ENCODE assay signal across 8 cellular contexts in the genomic region with DNA sequence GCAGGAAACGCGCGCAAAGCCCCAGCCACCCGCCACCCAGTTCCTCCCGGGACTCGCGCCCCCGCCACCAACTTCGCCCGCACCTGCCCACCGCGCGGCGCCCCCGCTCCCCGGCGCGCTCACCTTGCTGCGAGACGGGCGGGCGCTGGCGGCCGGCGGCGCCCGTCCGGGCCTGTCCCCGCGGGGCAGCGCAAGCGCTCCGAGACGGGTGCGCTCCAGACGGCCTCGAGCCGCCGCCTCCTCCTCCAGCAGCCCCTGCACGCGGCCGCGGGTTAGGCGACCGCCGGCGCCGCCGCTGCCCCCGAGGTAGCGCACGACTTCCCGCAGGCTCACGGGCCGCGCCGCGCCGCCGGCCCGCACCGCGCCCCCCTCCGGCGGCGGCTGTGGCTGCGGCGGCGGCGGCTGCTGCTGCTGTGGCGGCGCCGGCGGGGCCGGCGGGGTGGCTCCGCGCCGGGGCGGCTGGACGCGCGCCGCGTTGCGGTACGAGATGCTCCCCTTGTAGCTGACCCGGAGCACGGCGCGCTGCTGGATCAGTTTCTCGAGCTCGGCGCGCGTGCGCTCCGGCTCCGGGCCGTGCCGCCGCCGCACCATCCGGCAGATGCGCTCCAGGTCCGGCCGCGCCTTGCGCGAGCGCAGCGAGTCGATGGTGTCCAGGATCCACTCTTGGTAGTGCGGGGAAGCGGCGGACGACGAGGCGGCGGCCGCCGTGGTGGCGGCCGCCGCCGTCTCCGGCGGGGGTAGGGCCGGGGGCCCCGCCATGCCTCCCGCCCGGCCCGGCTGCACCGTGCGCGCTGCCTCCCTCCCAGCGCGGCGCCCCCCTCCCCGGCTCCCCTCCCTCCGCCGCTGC. TPM values are rescaled to one million over a fixed set of nuclear protein-coding genes. Genes with fewer than 3 reads are reported as not detected.
DNase-seq lines count a peak whose midpoint lies in the region; ATAC-seq, FAIRE-seq and TF ChIP-seq lines count a peak whose summit lies in the region.

No MANE protein-coding gene starts in this region.

- H2BK12ac ChIP-seq in H9 (ENCODE audit: insufficient read length, low read depth, low read length), result no peak overlapping the region

- no peaks in the 10 kb centered on the region for H3K79me1 ChIP-seq in H9 (ENCODE audit: insufficient read depth, low read depth, low read length, poor library complexity, severe bottlenecking)

- H3K9me3 Mint-ChIP-seq in H9, result peaks cover 13 to 15% of the 10 kb centered on the region in 2 experiments

- H4K8ac ChIP-seq in H9 (replicated peaks; ENCODE audit: insufficient read length, low read depth, low read length), result no peak overlapping the region

- H3K4me2 ChIP-seq in H9 (ENCODE audit: insufficient read depth, insufficient read length, low read length), result peak overlapping the region; percentile 56

- H3K4me1 Mint-ChIP-seq in H9, result peaks cover 12% of the 10 kb centered on the region in 2 experiments

- H3K23me2 ChIP-seq in H9 (ENCODE audit: insufficient read length, low read depth, low read length, poor library complexity, severe bottlenecking), result peaks cover 8% of the 10 kb centered on the region

- H3K56ac ChIP-seq in H9 (ENCODE audit: insufficient read length, low read depth, low read length), result no peak overlapping the region

- H3K27ac ChIP-seq in H9 (ENCODE audit: insufficient read length, low read depth, low read length), result no peak overlapping the region
- H3K27ac ChIP-seq in Panc1 (ENCODE audit: low read length), result no peak overlapping the region
- H3K27ac ChIP-seq in pancreas, result peak overlapping the region in 3 of 4 donors; percentile 33 to 94 (median 91)

- H3K27me3 Mint-ChIP-seq in H9 (ENCODE audit: low read depth), result peaks cover 21% of the 10 kb centered on the region

- no peak overlapping the region for H3K4ac ChIP-seq in H9 (ENCODE audit: low read depth, low read length)

- no TSS peak for BruUV-seq in Panc1 (replicated peaks; lab: Mats Ljungman, UMichigan)

- H3K9ac ChIP-seq in H9 (ENCODE audit: extremely low read depth, insufficient read length, low read length), result no peak overlapping the region

- H2AK5ac ChIP-seq in H9 (ENCODE audit: insufficient read length, low read length), result no peak overlapping the region

- H3K9me3 ChIP-seq in H9 (ENCODE audit: control insufficient read depth, low read depth, low read length), result peaks cover 6% of the 10 kb centered on the region
- H3K9me3 ChIP-seq in Panc1 (ENCODE audit: control insufficient read depth, insufficient read depth, low read depth, low read length), result peaks cover 3% of the 10 kb centered on the region; the same call in 1 of the 2 replicates
- no peaks in the 10 kb centered on the region for H3K9me3 ChIP-seq in pancreas

- POLR2A ChIA-PET in Panc1 (lab: Charles Lee), result interaction anchor here (0.6 kb wide), 1 partner anchor 252 kb away, joined by 4 read pairs; no protein-coding TSS in a partner anchor

- H4K91ac ChIP-seq in H9 (ENCODE audit: insufficient read length, low read depth, low read length), result no peak overlapping the region

- no peaks in the 10 kb centered on the region; the same call in 1 of the 2 replicates for H3K36me3 ChIP-seq in Panc1 (ENCODE audit: control insufficient read depth, insufficient read depth, low read length)
- H3K36me3 ChIP-seq in pancreas, result no peaks in the 10 kb centered on the region

- no peak overlapping the region for H3K18ac ChIP-seq in H9 (ENCODE audit: insufficient read length, low read depth, low read length)

- no peak overlapping the region for H2BK120ac ChIP-seq in H9 (ENCODE audit: low read depth, low read length, poor library complexity, severe bottlenecking)

- no peaks in the 10 kb centered on the region for H3K27me3 ChIP-seq in H9 (ENCODE audit: insufficient read depth, low read length)
- no peaks in the 10 kb centered on the region for H3K27me3 ChIP-seq in Panc1 (ENCODE audit: control insufficient read depth, insufficient read depth, low read length)
- no peaks in the 10 kb centered on the region for H3K27me3 ChIP-seq in pancreas

- no peak overlapping the region for H3K23ac ChIP-seq in H9 (ENCODE audit: insufficient read length, low read depth, low read length)

- in situ Hi-C loops in Caki2 (cut with HindIII; ENCODE audit: low pct_unique_long_range_greater_than_20kb, low sequenced_read_pairs), result loop anchor here (25.0 kb wide), 1 partner anchor 178 kb away; a partner anchor contains a TSS
- in situ Hi-C loops in Panc1 (cut with HindIII; ENCODE audit: low pct_unique_long_range_greater_than_20kb, low sequenced_read_pairs), result no loop called here

- H3T11ph ChIP-seq in H9 (ENCODE audit: low read length), result no peak overlapping the region

- H2BK15ac ChIP-seq in H9 (ENCODE audit: low read depth, low read length), result no peak overlapping the region

- intact Hi-C loops in Panc1 (cut with micrococcal nuclease; ENCODE audit: unreplicated experiment), result no loop called here
- intact Hi-C loops in pancreas (cut with DNase I), result no loop called here

- WGBS in H9 (ENCODE audit: extremely low coverage, insufficient read length, low lambda C conversion rate), result no CpG with 5 or more reads among the region's 142 CpGs
- 0 to 1% methylated on average over 75 to 141 of the region's 142 CpGs for WGBS in pancreas, 2 donors

- H3K79me2 ChIP-seq in H9 (ENCODE audit: insufficient read depth, low read length), result no peaks in the 10 kb centered on the region

- H3K4me1 ChIP-seq in H9 (ENCODE audit: insufficient read depth, low read length) (no peaks in the 10 kb centered on the region), Panc1 (ENCODE audit: control insufficient read depth, insufficient read depth, low read length) (peaks cover 4% of the 10 kb centered on the region), pancreas (peaks cover 0 to 3% (median 0%) of the 10 kb centered on the region in 3 donors)

- no peak overlapping the region for H2AFZ ChIP-seq in H9 (ENCODE audit: low read length)

- H2BK20ac ChIP-seq in H9 (ENCODE audit: low read depth, low read length, poor library complexity, severe bottlenecking), result no peak overlapping the region

- no peak overlapping the region for H4K5ac ChIP-seq in H9 (ENCODE audit: insufficient read length, low read depth, low read length)

- TF ChIP-seq CTCF in H9 (conservative IDR thresholded peaks at IDR 0.05), result peak; percentile 12; the same call in 1 of the 3 replicates
- TF ChIP-seq CTCF in Panc1 (IDR thresholded peaks at IDR 0.05), result peak; percentile 44; the same call in 1 of the 2 replicates
- TF ChIP-seq CTCF in pancreas (IDR thresholded peaks at IDR 0.05), result no peak

- CTCF ChIA-PET in Panc1 (lab: Charles Lee), result interaction anchor here (0.7 kb wide), 1 partner anchor 24 kb away, joined by 7 read pairs; no protein-coding TSS in a partner anchor

- H3K27ac Mint-ChIP-seq in H9, result no peak overlapping the region; a peak in 1 of 7 replicates

- DNase-seq in Caki2 (ENCODE audit: low read depth) (peak; percentile 48), H9 (no peak), Panc1 (ENCODE audit: low read depth, low spot score) (no peak), glomerular visceral epithelial cell (ENCODE audit: extremely low spot score) (peak; percentile 54), pancreas (peak in 5 of 6 donors; percentile 45 to 87 (median 68))
- peak; percentile 57 for DNase-seq in activated naive CD4-positive, alpha-beta T cell treated with Interleukin-2 at 50 U/mL for 16 hours

- H4K20me1 ChIP-seq in H9 (ENCODE audit: control insufficient read depth, insufficient read depth, insufficient read length), result no peaks in the 10 kb centered on the region

- peak; percentile 44 for ATAC-seq in Panc1
- ATAC-seq in pancreas, result peak in 3 of 4 donors; percentile 5 to 15 (median 8)
- ATAC-seq in GM21723 (IDR thresholded peaks at IDR 0.05; ENCODE audit: unreplicated experiment), result no peak
- ATAC-seq in GM21825 (IDR thresholded peaks at IDR 0.05; ENCODE audit: unreplicated experiment), result no peak

- H3K36me3 Mint-ChIP-seq in H9 (ENCODE audit: insufficient read depth in 1 of 3, low read depth in 3 of 3), result peaks cover 17 to 36% (median 29%) of the 10 kb centered on the region in 3 experiments

- peak overlapping the region; percentile 78 to 87 for H3K4me3 Mint-ChIP-seq in H9

- H2BK5ac ChIP-seq in H9 (ENCODE audit: insufficient read length, low read length), result no peak overlapping the region

- FAIRE-seq in pancreas (lab: Jason Lieb, UNC), result no peak

- H3K14ac ChIP-seq in H9 (ENCODE audit: insufficient read depth, low read length), result no peak overlapping the region

- H3K4me3 ChIP-seq in Panc1 (ENCODE audit: low read depth in 2 of 2, low read length in 2 of 2) (peak overlapping the region; percentile 50 to 51), pancreas (peak overlapping the region; percentile 7 to 90 (median 72))

RNA-seq across cellular contexts. Expression of a gene that starts 0.7 kb away (rescaled TPM):
- total RNA-seq in Caki2 (2014; rRNA removed; shearing (Covaris generic); ENCODE audit: low replicate concordance), result 68.1 and 92.1 TPM in 2 replicates
- 104 and 108 TPM in 2 replicates for total RNA-seq in H9 (2021)
- 82.0 TPM for total RNA-seq in Panc1 (2021; ENCODE audit: unreplicated experiment)
- polyA plus RNA-seq in Panc1 (2012; ENCODE audit: insufficient read length), result 73.2 TPM
- 10 to 100 TPM in 4 of 6 donors, 1 to 10 TPM in 2; 7.9 to 24.3 (median 15.1) TPM for total RNA-seq in pancreas
- polyA plus RNA-seq in pancreas, result 10 to 100 TPM; 17.2 TPM

RNA-seq across cellular contexts. Expression of a gene that starts 4.3 kb away (rescaled TPM):
- not detected in 2 replicates for total RNA-seq in Caki2 (2014; rRNA removed; shearing (Covaris generic); ENCODE audit: low replicate concordance)
- 0.39 and 0.72 TPM in 2 replicates for total RNA-seq in H9 (2021)
- 0.28 TPM for total RNA-seq in Panc1 (2021; ENCODE audit: unreplicated experiment)
- not detected for polyA plus RNA-seq in Panc1 (2012; ENCODE audit: insufficient read length)
- total RNA-seq in pancreas, result not detected
- polyA plus RNA-seq in pancreas, result not detected

RNA-seq across cellular contexts. Expression of a gene that starts 17.3 kb away (rescaled TPM):
- 2.5 and 2.7 TPM in 2 replicates for total RNA-seq in Caki2 (2014; rRNA removed; shearing (Covaris generic); ENCODE audit: low replicate concordance)
- 0.26 and 0.72 TPM in 2 replicates for total RNA-seq in H9 (2021)
- total RNA-seq in Panc1 (2021; ENCODE audit: unreplicated experiment), result 1.5 TPM
- polyA plus RNA-seq in Panc1 (2012; ENCODE audit: insufficient read length), result 2.9 TPM
- 1 to 10 TPM; 6.4 to 9.4 (median 7.4) TPM for total RNA-seq in pancreas
- polyA plus RNA-seq in pancreas, result 10 to 100 TPM; 13.3 to 21.4 TPM

RNA-seq across cellular contexts. Expression of a gene that starts 27.7 kb away (rescaled TPM):
- total RNA-seq in Caki2 (2014; rRNA removed; shearing (Covaris generic); ENCODE audit: low replicate concordance), result 17.6 and 25.4 TPM in 2 replicates
- total RNA-seq in H9 (2021) (51.8 and 56.0 TPM in 2 replicates), Panc1 (2021; ENCODE audit: unreplicated experiment) (70.8 TPM), pancreas (10 to 100 TPM; 25.3 to 42.9 (median 35.5) TPM)
- 50.7 TPM for polyA plus RNA-seq in Panc1 (2012; ENCODE audit: insufficient read length)
- 10 to 100 TPM; 27.5 to 28.2 TPM for polyA plus RNA-seq in pancreas

RNA-seq across cellular contexts. Expression of a gene that starts 28.0 kb away (rescaled TPM):
- not detected in 2 replicates for total RNA-seq in Caki2 (2014; rRNA removed; shearing (Covaris generic); ENCODE audit: low replicate concordance)
- 11.5 and 13.5 TPM in 2 replicates for total RNA-seq in H9 (2021)
- total RNA-seq in Panc1 (2021; ENCODE audit: unreplicated experiment), result 0.54 TPM
- 1.3 TPM for polyA plus RNA-seq in Panc1 (2012; ENCODE audit: insufficient read length)
- 10 to 100 TPM in 5 of 6 donors, 1 to 10 TPM in 1; 5.6 to 21.2 (median 15.9) TPM for total RNA-seq in pancreas
- polyA plus RNA-seq in pancreas, result 100 to 1,000 TPM in 1 of 2 donors, 10 to 100 TPM in 1; 61.9 to 155 TPM

Comparison
In these comparisons a context has a peak if more than half of its experiments do, and no peak if none do; other contexts are left out.
1. DNase-seq: peak in Caki2 (single experiment), activated naive CD4-positive, alpha-beta T cell treated with Interleukin-2 at 50 U/mL for 16 hours (single experiment), glomerular visceral epithelial cell (single experiment) and pancreas (5 of 6); none in H9 (single experiment) and Panc1 (single experiment).
2. H3K27ac ChIP-seq: peak in pancreas (3 of 4); none in H9 (single experiment) and Panc1 (single experiment).
3. CTCF ChIP-seq: peak in H9 (single experiment) and Panc1 (single experiment); none in pancreas (0 of 4).
4. ATAC-seq: peak in Panc1 (single experiment) and pancreas (3 of 4); none in GM21723 (single experiment) and GM21825 (single experiment).